Comparison of ENCODE assay signal across 9 cellular contexts in the genomic region with DNA sequence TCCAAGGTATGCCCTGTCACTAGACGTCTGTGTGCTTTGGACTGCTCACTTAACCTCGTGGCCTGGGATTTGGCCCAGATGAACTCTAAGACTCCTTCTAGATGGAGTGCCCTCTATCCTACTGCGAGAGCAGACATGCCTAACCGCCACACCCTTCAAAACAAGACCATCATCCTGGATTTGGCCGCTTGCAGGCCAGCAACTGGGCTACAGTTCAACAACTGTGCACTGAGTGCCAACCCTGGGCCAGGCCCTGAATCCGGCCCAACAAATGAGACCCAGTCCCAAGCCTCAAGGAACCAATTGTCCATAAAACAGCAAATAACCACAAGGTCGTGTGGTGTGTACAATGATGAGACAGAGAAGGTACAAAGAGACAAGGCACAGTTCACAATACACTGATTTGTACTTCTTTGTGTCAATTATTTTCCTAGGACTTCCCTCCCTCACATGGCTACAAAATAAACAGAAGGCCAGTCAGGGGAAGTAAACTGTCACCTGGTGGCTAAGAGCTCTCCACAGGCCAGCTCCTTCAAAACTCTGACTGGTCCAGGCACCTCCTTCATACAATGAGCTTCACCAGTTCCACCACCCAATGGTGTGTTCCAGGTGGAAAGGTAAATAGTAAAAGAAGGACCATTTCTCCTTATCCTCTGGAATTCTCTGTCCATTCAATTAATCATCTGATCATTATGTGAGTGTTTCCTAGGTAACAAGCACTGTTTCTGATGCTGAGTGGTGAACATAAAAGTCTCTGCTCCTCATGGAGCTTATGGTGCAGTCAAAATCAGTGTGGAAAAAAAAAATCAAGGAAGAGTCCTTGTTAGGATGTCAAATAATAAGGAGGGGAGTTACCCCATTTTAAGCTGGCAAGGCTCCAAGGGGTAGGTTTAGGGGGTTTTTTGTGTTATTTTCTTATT.
DNase-seq lines count a peak whose midpoint lies in the region; ATAC-seq and TF ChIP-seq lines count a peak whose summit lies in the region.
"Had no signal": no experiment of that assay in that cellular context is flagged by ENCODE, and none has a peak within 500 bp of the region (broad histone marks: within the 10 kb centered on the region; RNA-seq: fewer than 3 reads in every experiment).

No MANE protein-coding gene starts in this region.

- no peak for ATAC-seq in activated B cell treated with CpG ODN at 0.5 μM for 24 hours (ENCODE audit: low read depth)
- no peak for ATAC-seq in stimulated activated effector memory CD8-positive, alpha-beta T cell treated with anti-CD3 and anti-CD28 coated beads, Interleukin-12 subunit alpha, Interleukin-12 subunit beta, amount 100 ng/mL, for 72 hours

- POLR2A ChIA-PET in activated B cell treated with CpG ODN at 0.5 μM for 24 hours (lab: Charles Lee): no interaction called here

- CTCF ChIA-PET in activated B cell treated with CpG ODN at 0.5 μM for 24 hours (lab: Charles Lee): no interaction called here

- intact Hi-C loops in activated B cell treated with CpG ODN at 0.5 μM for 24 hours (cut with micrococcal nuclease): no loop called here

- no peak overlapping the region for H3K4me3 ChIP-seq in LNCaP clone FGC (ENCODE audit: low read depth, low read length)

- H3K27me3 Mint-ChIP-seq in activated B cell treated with CpG ODN at 0.5 μM for 24 hours: no peaks in the 10 kb centered on the region

- no peak overlapping the region for H3K4me3 Mint-ChIP-seq in activated B cell treated with CpG ODN at 0.5 μM for 24 hours
- no peak overlapping the region for H3K4me3 Mint-ChIP-seq in stimulated activated effector memory CD8-positive, alpha-beta T cell treated with anti-CD3 and anti-CD28 coated beads, Interleukin-12 subunit alpha, Interleukin-12 subunit beta, amount 100 ng/mL, for 72 hours
- H3K4me3 Mint-ChIP-seq: T-helper 2 cell treated with Interferon-gamma antibody and Interleukin-4, amounts not matched to agents 5 μg/mL and 100 μg/mL, for 36 hours had no signal

- peak; percentile 18 for DNase-seq in LNCaP clone FGC (ENCODE audit: low read depth)
- no peak for DNase-seq in activated B cell treated with CpG ODN at 0.5 μM for 24 hours
- peak; percentile 32 for DNase-seq in inferior parietal cortex (ENCODE audit: extremely low spot score)
- DNase-seq in stimulated activated effector memory CD8-positive, alpha-beta T cell treated with anti-CD3 and anti-CD28 coated beads, Interleukin-12 subunit alpha, Interleukin-12 subunit beta, amount 100 ng/mL, for 72 hours (ENCODE audit: low spot score in 2 of 2): no peak
- no peak for DNase-seq in NCI-H526 (lab: John Stamatoyannopoulos, UW)
- DNase-seq in stimulated activated CD4-positive, alpha-beta T cell treated with anti-CD3 and anti-CD28 coated beads, Interleukin-15, amount 100 ng/mL, for 24 hours: no peak
- DNase-seq in NOMO-1 treated with DMSO at 0.1 percent for 48 hours (lab: John Stamatoyannopoulos, UW; ENCODE audit: unreplicated experiment): no peak
- no peak for DNase-seq in ecto neural progenitor cell (ENCODE audit: low spot score)

- H3K9me3 Mint-ChIP-seq in activated B cell treated with CpG ODN at 0.5 μM for 24 hours: no peaks in the 10 kb centered on the region
- no peaks in the 10 kb centered on the region for H3K9me3 Mint-ChIP-seq in stimulated activated effector memory CD8-positive, alpha-beta T cell treated with anti-CD3 and anti-CD28 coated beads, Interleukin-12 subunit alpha, Interleukin-12 subunit beta, amount 100 ng/mL, for 72 hours
- H3K9me3 Mint-ChIP-seq: T-helper 2 cell treated with Interferon-gamma antibody and Interleukin-4, amounts not matched to agents 5 μg/mL and 100 μg/mL, for 36 hours had no signal

- peak overlapping the region; percentile 18 for H3K27ac Mint-ChIP-seq in activated B cell treated with CpG ODN at 0.5 μM for 24 hours
- peak overlapping the region; percentile 89 for H3K27ac Mint-ChIP-seq in stimulated activated effector memory CD8-positive, alpha-beta T cell treated with anti-CD3 and anti-CD28 coated beads, Interleukin-12 subunit alpha, Interleukin-12 subunit beta, amount 100 ng/mL, for 72 hours
- H3K27ac Mint-ChIP-seq: T-helper 2 cell treated with Interferon-gamma antibody and Interleukin-4, amounts not matched to agents 5 μg/mL and 100 μg/mL, for 36 hours had no signal

- no peak for TF ChIP-seq CTCF in LNCaP clone FGC (IDR thresholded peaks at IDR 0.05; ENCODE audit: control insufficient read depth, extremely low read depth, insufficient read depth)
- no peak for TF ChIP-seq CTCF in activated B cell treated with CpG ODN at 0.5 μM for 24 hours (IDR thresholded peaks at IDR 0.05)

- H3K4me1 Mint-ChIP-seq in activated B cell treated with CpG ODN at 0.5 μM for 24 hours: peaks cover 64% of the 10 kb centered on the region
- peaks cover 75% of the 10 kb centered on the region for H3K4me1 Mint-ChIP-seq in stimulated activated effector memory CD8-positive, alpha-beta T cell treated with anti-CD3 and anti-CD28 coated beads, Interleukin-12 subunit alpha, Interleukin-12 subunit beta, amount 100 ng/mL, for 72 hours

- peaks cover 27% of the 10 kb centered on the region for H3K36me3 Mint-ChIP-seq in activated B cell treated with CpG ODN at 0.5 μM for 24 hours (ENCODE audit: low read depth)
- H3K36me3 Mint-ChIP-seq in stimulated activated effector memory CD8-positive, alpha-beta T cell treated with anti-CD3 and anti-CD28 coated beads, Interleukin-12 subunit alpha, Interleukin-12 subunit beta, amount 100 ng/mL, for 72 hours: peaks cover 33% of the 10 kb centered on the region

Comparison
In these comparisons a context has a peak if more than half of its experiments do, and no peak if none do; other contexts are left out.
1. DNase-seq: peak in LNCaP clone FGC (single experiment) and inferior parietal cortex (single experiment); none in activated B cell treated with CpG ODN at 0.5 μM for 24 hours (single experiment), stimulated activated effector memory CD8-positive, alpha-beta T cell treated with anti-CD3 and anti-CD28 coated beads, Interleukin-12 subunit alpha, Interleukin-12 subunit beta, amount 100 ng/mL, for 72 hours (0 of 2), NCI-H526 (0 of 2), stimulated activated CD4-positive, alpha-beta T cell treated with anti-CD3 and anti-CD28 coated beads, Interleukin-15, amount 100 ng/mL, for 24 hours (single experiment), NOMO-1 treated with DMSO at 0.1 percent for 48 hours (single experiment) and ecto neural progenitor cell (single experiment).